Comparison of ENCODE assay signal across 17 cellular contexts in genomic region chr9:110031511-110032173, GRCh38.
DNase-seq lines count a peak whose midpoint lies in the region; ATAC-seq and TF ChIP-seq lines count a peak whose summit lies in the region.
"Had no signal": no experiment of that assay in that cellular context is flagged by ENCODE, and none has a peak within 500 bp of the region (broad histone marks: within the 10 kb centered on the region; RNA-seq: fewer than 3 reads in every experiment).

No MANE protein-coding gene starts in this region.

- no peaks in the 10 kb centered on the region for H3K27me3 ChIP-seq in gastroesophageal sphincter
- H3K27me3 ChIP-seq: gastrocnemius medialis had no signal

- ATAC-seq in HG02938 (IDR thresholded peaks at IDR 0.05; ENCODE audit: unreplicated experiment) (no peak), gastroesophageal sphincter (no peak)
- ATAC-seq: gastrocnemius medialis had no signal

- peaks cover 0 to 7% (median 0%) of the 10 kb centered on the region in 3 donors for H3K4me1 ChIP-seq in gastroesophageal sphincter

- WGBS in gastroesophageal sphincter (ENCODE audit: low coverage in 1 of 2), 2 donors, result 35 to 49% methylated on average over 2 to 3 of the region's 3 CpGs

- H3K9me3 ChIP-seq in gastroesophageal sphincter, result no peaks in the 10 kb centered on the region
- H3K9me3 ChIP-seq: gastrocnemius medialis, thoracic aorta had no signal

- H3K4me3 ChIP-seq in fibroblast of villous mesenchyme (ENCODE audit: low read depth, low read length) (no peak overlapping the region), gastroesophageal sphincter (no peak overlapping the region)
- H3K4me3 ChIP-seq: gastrocnemius medialis, thoracic aorta had no signal

- TF ChIP-seq EP300 in gastroesophageal sphincter (IDR thresholded peaks at IDR 0.05), result no peak

- H3K36me3 ChIP-seq in gastroesophageal sphincter, result no peaks in the 10 kb centered on the region
- H3K36me3 ChIP-seq: gastrocnemius medialis, thoracic aorta had no signal

- no peak for TF ChIP-seq POLR2A in gastroesophageal sphincter (IDR thresholded peaks at IDR 0.05)

- intact Hi-C loops in posterior cingulate gyrus (cut with DNase I), result no loop called here

- TF ChIP-seq CTCF in fibroblast of villous mesenchyme (IDR thresholded peaks at IDR 0.05; ENCODE audit: insufficient read depth, low read depth, low read length) (no peak), gastroesophageal sphincter (IDR thresholded peaks at IDR 0.05) (no peak)

- DNase-seq in HPDE6-E6E7 (ENCODE audit: extremely low spot score) (peak; percentile 63), amniotic epithelial cell (ENCODE audit: low read depth) (peak; percentile 92), fibroblast of villous mesenchyme (ENCODE audit: low read depth) (peak; percentile 76), stromal cell of bone marrow (ENCODE audit: low read depth) (peak; percentile 54), posterior cingulate gyrus (no peak), ureter (ENCODE audit: low spot score) (no peak)
- DNase-seq: activated gamma-delta T cell treated with Interleukin-2 at 50 U/mL for 16 hours, cerebellar nuclear complex, COR-L47, gastrocnemius medialis, MM.1S, NCI-H345, nephron progenitor cell, OCI-M1 had no signal

- H3K27ac ChIP-seq in gastroesophageal sphincter, result no peak overlapping the region
- H3K27ac ChIP-seq: gastrocnemius medialis, thoracic aorta had no signal

Comparison
In these comparisons a context has a peak if more than half of its experiments do, and no peak if none do; other contexts are left out.
1. DNase-seq: peak in HPDE6-E6E7 (single experiment), amniotic epithelial cell (single experiment), fibroblast of villous mesenchyme (single experiment) and stromal cell of bone marrow (single experiment); none in posterior cingulate gyrus (0 of 10) and ureter (single experiment).